ENCODE assay signal across 17 cellular contexts in genomic region chr13:110618167-110618566, GRCh38. TPM values are rescaled to one million over a fixed set of nuclear protein-coding genes. Genes with fewer than 3 reads are reported as not detected.
DNase-seq lines count a peak whose midpoint lies in the region; ATAC-seq and TF ChIP-seq lines count a peak whose summit lies in the region.
"Had no signal": no experiment of that assay in that cellular context is flagged by ENCODE, and none has a peak within 500 bp of the region (broad histone marks: within the 10 kb centered on the region; RNA-seq: fewer than 3 reads in every experiment).

No MANE protein-coding gene starts in this region.

- ATAC-seq in HG02840 (IDR thresholded peaks at IDR 0.05; ENCODE audit: low FRiP score, unreplicated experiment), result no peak
- ATAC-seq in PC-3, result no peak
- ATAC-seq: foreskin keratinocyte had no signal

- no peak overlapping the region for H2BK5ac ChIP-seq in trophoblast cell (ENCODE audit: low read depth, low read length, poor library complexity)

- H2AFZ ChIP-seq in trophoblast cell (ENCODE audit: insufficient read depth, low read length, poor library complexity), result no peak overlapping the region
- H2AFZ ChIP-seq in PC-3 (ENCODE audit: low read length), result no peak overlapping the region

- H3K9me3 ChIP-seq in trophoblast cell (ENCODE audit: insufficient read depth, low read depth, low read length), result peaks cover 5% of the 10 kb centered on the region
- H3K9me3 ChIP-seq in PC-3 (ENCODE audit: low read length), result no peaks in the 10 kb centered on the region
- H3K9me3 ChIP-seq: neutrophil had no signal

- no CpG with 5 or more reads among the region's 8 CpGs for WGBS in trophoblast cell (ENCODE audit: extremely low coverage, insufficient coverage, insufficient read length)

- peaks cover 7 to 11% of the 10 kb centered on the region in 2 experiments for H3K4me1 ChIP-seq in trophoblast cell (ENCODE audit: control insufficient read depth in 1 of 2, insufficient read depth in 2 of 2, low read length in 2 of 2)
- H3K4me1 ChIP-seq in PC-3 (ENCODE audit: insufficient read depth, low read length), result peaks cover 20% of the 10 kb centered on the region

- POLR2A ChIA-PET in AG04449 (lab: Yijun Ruan, JAX) (no interaction called here), PC-3 (lab: Charles Lee; ENCODE audit: unreplicated experiment) (no interaction called here)

- no peak overlapping the region for H3K27ac ChIP-seq in trophoblast cell (ENCODE audit: low read depth, low read length)
- H3K27ac ChIP-seq in PC-3 (ENCODE audit: low read length), result no peak overlapping the region
- H3K27ac ChIP-seq: foreskin keratinocyte, neutrophil had no signal

- no peak overlapping the region for H2AK5ac ChIP-seq in trophoblast cell (ENCODE audit: low read length)

- H3K23ac ChIP-seq in trophoblast cell (ENCODE audit: low read length), result no peak overlapping the region

- no peak overlapping the region for H3K14ac ChIP-seq in trophoblast cell (ENCODE audit: low read length)

- peak; percentile 50 for TF ChIP-seq CTCF in AG04449 (IDR thresholded peaks at IDR 0.05; ENCODE audit: insufficient read depth, low read length, missing control alignments)
- no peak for TF ChIP-seq CTCF in PC-3 (conservative IDR thresholded peaks at IDR 0.05; ENCODE audit: low read depth, low read length)

- CTCF ChIA-PET in AG04449 (lab: Yijun Ruan, JAX), result interaction anchor here (0.7 to 5.5 kb wide), 12 partner anchors 9 to 397 kb away, joined by 3 to 32 read pairs (median 4); no protein-coding TSS in a partner anchor
- CTCF ChIA-PET in PC-3 (lab: Charles Lee), result no interaction called here

- DNase-seq in AG04449 (ENCODE audit: low read depth, low spot score) (no peak), NCI-H226 (peak; percentile 11), fibroblast of gingiva (ENCODE audit: low read depth) (peak; percentile 52), trophoblast cell (no peak), GM19240 (ENCODE audit: insufficient read length, low spot score) (no peak), NAMALWA (ENCODE audit: low spot score) (no peak), PC-3 (no peak)
- DNase-seq: activated CD4-positive, alpha-beta memory T cell treated with anti-CD3 and anti-CD28 coated beads for 36 hours; activated naive CD8-positive, alpha-beta T cell treated with anti-CD3 and anti-CD28 coated beads, Interleukin-2, amount 10 ng/mL, durations not matched to agents 7 days and 5 days; activated T-cell treated with anti-CD3 and anti-CD28 coated beads, Interleukin-2, amount 50 U/mL, for 24 hours; effector CD8-positive, alpha-beta T cell; foreskin keratinocyte; KG1; NCI-H2171 treated with DMSO at 0.1 percent for 48 hours; NCI-H82 had no signal

- no peaks in the 10 kb centered on the region for H3K9me2 ChIP-seq in PC-3 (replicated peaks; ENCODE audit: low read length)

- H3K79me1 ChIP-seq in trophoblast cell (ENCODE audit: low read length), result peaks cover 13% of the 10 kb centered on the region

- intact Hi-C loops in PC-3 (cut with micrococcal nuclease), result no loop called here

- H4K12ac ChIP-seq in trophoblast cell (ENCODE audit: low read depth, low read length), result no peak overlapping the region

- H3K18ac ChIP-seq in trophoblast cell (ENCODE audit: low read length), result no peak overlapping the region

- no peaks in the 10 kb centered on the region for H3F3A ChIP-seq in PC-3 (ENCODE audit: low read length, unreplicated experiment)

- H4K8ac ChIP-seq in trophoblast cell (ENCODE audit: low read depth, low read length), result no peak overlapping the region

- H2BK12ac ChIP-seq in trophoblast cell (ENCODE audit: low read length), result no peak overlapping the region

- H3K4ac ChIP-seq in trophoblast cell (ENCODE audit: low read depth, low read length), result peak overlapping the region; percentile 97

- H3K79me2 ChIP-seq in trophoblast cell (ENCODE audit: control insufficient read depth, insufficient read depth, low read length, poor library complexity), result peaks cover 19% of the 10 kb centered on the region
- H3K79me2 ChIP-seq in PC-3 (ENCODE audit: low read length), result peaks cover 78% of the 10 kb centered on the region

- H3K4me2 ChIP-seq in trophoblast cell (ENCODE audit: low read length), result no peak overlapping the region
- H3K4me2 ChIP-seq in PC-3 (ENCODE audit: low read length), result no peak overlapping the region

- peaks cover 36% of the 10 kb centered on the region for H4K20me1 ChIP-seq in PC-3 (ENCODE audit: low read length)

- no peak overlapping the region for H4K91ac ChIP-seq in trophoblast cell (ENCODE audit: low read depth, low read length)

- H2BK120ac ChIP-seq in trophoblast cell (ENCODE audit: insufficient read depth, low read length, poor library complexity), result no peak overlapping the region

- H3K36me3 ChIP-seq in trophoblast cell (ENCODE audit: control insufficient read depth in 1 of 2, insufficient read depth in 2 of 2, low read length in 2 of 2) (peaks cover 3 to 12% of the 10 kb centered on the region in 2 experiments), PC-3 (ENCODE audit: low read depth, low read length) (no peaks in the 10 kb centered on the region)
- H3K36me3 ChIP-seq: neutrophil had no signal

- H3K9ac ChIP-seq in trophoblast cell (ENCODE audit: low read length), result no peak overlapping the region
- H3K9ac ChIP-seq in PC-3 (ENCODE audit: low read length), result no peak overlapping the region

- no TSS peak for BruUV-seq in PC-3 (replicated peaks; lab: Mats Ljungman, UMichigan)

- H3K4me3 ChIP-seq in AG04449 (ENCODE audit: low read depth, low read length) (no peak overlapping the region), trophoblast cell (ENCODE audit: low read depth, low read length) (no peak overlapping the region), PC-3 (ENCODE audit: low read length) (no peak overlapping the region)

- H3K27me3 ChIP-seq in trophoblast cell (ENCODE audit: insufficient read depth, low read length) (no peaks in the 10 kb centered on the region), PC-3 (ENCODE audit: low read length) (no peaks in the 10 kb centered on the region)
- H3K27me3 ChIP-seq: foreskin keratinocyte had no signal

RNA-seq across cellular contexts. Expression of gene NAXD, which starts 2.8 kb away (rescaled TPM):
- polyA plus RNA-seq in trophoblast cell (2013), result 20.5 TPM in 2 replicates
- 18.7 and 19.0 TPM in 2 replicates for total RNA-seq in PC-3 (2014; rRNA removed)

RNA-seq across cellular contexts. Expression of gene RAB20, which starts 56.6 kb away (rescaled TPM):
- polyA plus RNA-seq in trophoblast cell (2013), result 29.9 and 30.6 TPM in 2 replicates
- 22.9 and 27.9 TPM in 2 replicates for total RNA-seq in PC-3 (2014; rRNA removed)

Comparison
In these comparisons a context has a peak if more than half of its experiments do, and no peak if none do; other contexts are left out.
1. DNase-seq: peak in NCI-H226 (single experiment) and fibroblast of gingiva (single experiment); none in AG04449 (single experiment), trophoblast cell (0 of 2), GM19240 (single experiment), NAMALWA (single experiment) and PC-3 (single experiment).